In the genomic region with DNA sequence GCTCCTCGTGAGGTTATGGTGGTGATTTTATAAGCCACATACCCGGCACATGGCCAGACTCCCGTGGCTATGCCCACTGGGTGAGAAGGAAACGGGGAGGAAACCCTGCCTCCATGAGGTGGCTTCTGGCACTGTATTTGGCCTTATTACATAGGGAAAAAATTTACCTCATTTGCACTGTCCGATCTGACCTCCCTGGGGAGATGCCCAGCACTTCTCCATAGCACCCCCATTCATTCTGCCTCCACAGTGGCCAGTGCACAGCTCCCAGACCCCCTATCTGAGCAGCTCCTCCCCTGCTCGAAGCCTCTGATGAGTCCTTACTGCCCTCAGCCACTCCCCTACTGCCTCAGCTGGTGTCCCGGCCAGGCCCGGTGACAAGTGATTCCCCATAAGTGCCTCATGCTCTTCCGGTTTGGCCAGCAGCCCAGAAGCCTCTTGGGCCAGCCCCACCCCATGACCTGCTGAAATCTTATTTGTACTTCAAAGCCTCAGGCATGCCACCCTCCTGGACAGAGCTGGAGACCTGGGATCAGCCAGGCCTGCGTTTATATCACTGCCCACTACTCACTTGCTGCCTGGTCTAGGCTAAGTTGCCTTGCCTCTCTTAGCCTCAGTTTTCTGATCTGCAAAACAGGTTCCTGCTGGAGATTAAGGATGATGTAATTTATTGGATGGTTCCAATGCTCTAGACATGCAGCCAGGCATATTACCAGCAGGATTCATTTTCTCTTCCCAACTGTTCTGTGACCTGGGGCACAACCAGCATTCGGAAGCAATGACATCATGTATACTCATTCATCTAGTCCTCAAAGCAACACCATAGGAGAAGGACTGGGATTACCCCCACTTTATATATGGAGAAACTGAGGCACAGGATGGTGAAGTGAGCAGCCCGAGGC, we compare ENCODE assay signal across 8 cellular contexts. TPM values are rescaled to one million over a fixed set of nuclear protein-coding genes. Genes with fewer than 3 reads are reported as not detected.
DNase-seq lines count a peak whose midpoint lies in the region; ATAC-seq and TF ChIP-seq lines count a peak whose summit lies in the region.

No MANE protein-coding gene starts in this region.

- no peak overlapping the region for H3K4me2 ChIP-seq in OCI-LY7 (ENCODE audit: low read length)

- no peaks in the 10 kb centered on the region for H3K9me3 ChIP-seq in OCI-LY7 (ENCODE audit: low read length)

- no peaks in the 10 kb centered on the region for H3K9me3 Mint-ChIP-seq in progenitor cell of endocrine pancreas (ENCODE audit: low read depth)

- intact Hi-C loops in OCI-LY7 (cut with micrococcal nuclease; ENCODE audit: unreplicated experiment), result no loop called here

- H3K79me2 ChIP-seq in OCI-LY7 (ENCODE audit: insufficient read depth, low read depth, low read length), result no peaks in the 10 kb centered on the region

- peaks cover 20% of the 10 kb centered on the region for H3K27me3 Mint-ChIP-seq in progenitor cell of endocrine pancreas

- no TSS peak for BruUV-seq in OCI-LY7 (replicated peaks; lab: Mats Ljungman, UMichigan)

- no peak overlapping the region for H3K4me3 Mint-ChIP-seq in progenitor cell of endocrine pancreas (ENCODE audit: low read depth)

- ATAC-seq in HG02852 (IDR thresholded peaks at IDR 0.05; ENCODE audit: unreplicated experiment) (no peak), HG02981 (IDR thresholded peaks at IDR 0.05; ENCODE audit: unreplicated experiment) (no peak)

- POLR2A ChIA-PET in RWPE1 (lab: Yijun Ruan, JAX; ENCODE audit: low non-redundant PET), result no interaction called here
- POLR2A ChIA-PET in OCI-LY7 (lab: Charles Lee), result interaction anchor here (0.6 kb wide), 1 partner anchor 36 kb away, joined by 4 read pairs; no protein-coding TSS in a partner anchor

- H3K9me2 ChIP-seq in OCI-LY7 (ENCODE audit: insufficient read depth, low read length), result no peaks in the 10 kb centered on the region

- peaks cover 33% of the 10 kb centered on the region for H3K4me1 ChIP-seq in OCI-LY7 (ENCODE audit: insufficient read depth, low read length, poor library complexity, severe bottlenecking)

- H2AFZ ChIP-seq in OCI-LY7 (ENCODE audit: low read length), result no peak overlapping the region

- no peak for TF ChIP-seq CTCF in GM10266 (IDR thresholded peaks at IDR 0.05; ENCODE audit: control insufficient read depth, insufficient read depth, low read depth, missing control alignments)
- TF ChIP-seq CTCF in RWPE1 (conservative IDR thresholded peaks at IDR 0.05; ENCODE audit: low read depth), result no peak
- no peak for TF ChIP-seq CTCF in progenitor cell of endocrine pancreas (IDR thresholded peaks at IDR 0.05; ENCODE audit: unreplicated experiment)
- no peak for TF ChIP-seq CTCF in OCI-LY7 (conservative IDR thresholded peaks at IDR 0.05; ENCODE audit: low read length)

- H3K4me3 ChIP-seq in OCI-LY7 (ENCODE audit: low read depth, low read length, poor library complexity, severe bottlenecking), result no peak overlapping the region

- peaks cover 9% of the 10 kb centered on the region for H3K4me1 Mint-ChIP-seq in progenitor cell of endocrine pancreas (ENCODE audit: low read depth)

- CTCF ChIA-PET in RWPE1 (lab: Yijun Ruan, JAX) (interaction anchor here (0.5 to 1.0 kb wide), 2 partner anchors 12 to 80 kb away, joined by 3 read pairs; no protein-coding TSS in a partner anchor), OCI-LY7 (lab: Charles Lee; ENCODE audit: unreplicated experiment) (interaction anchor here (1.0 kb wide), 1 partner anchor 168 kb away, joined by 5 read pairs; no protein-coding TSS in a partner anchor)

- H3K36me3 Mint-ChIP-seq in progenitor cell of endocrine pancreas (ENCODE audit: insufficient read depth), result no peaks in the 10 kb centered on the region

- DNase-seq in GM10266 (ENCODE audit: extremely low spot score), result peak; percentile 57
- peak; percentile 75 for DNase-seq in HuH-7.5 (ENCODE audit: low spot score)
- peak; percentile 41 for DNase-seq in RWPE1 (ENCODE audit: low spot score)
- peak; percentile 43 for DNase-seq in fibroblast of peridontal ligament (ENCODE audit: extremely low read depth)
- DNase-seq in progenitor cell of endocrine pancreas (ENCODE audit: low spot score, unreplicated experiment), result no peak
- no peak for DNase-seq in OCI-LY7 (ENCODE audit: low spot score)

- H3K36me3 ChIP-seq in OCI-LY7 (ENCODE audit: insufficient read depth, low read length), result no peaks in the 10 kb centered on the region

- H3K27ac ChIP-seq in RWPE1, result peak overlapping the region; percentile 54
- no peak overlapping the region for H3K27ac ChIP-seq in OCI-LY7 (ENCODE audit: low read depth, low read length, poor library complexity, severe bottlenecking)

- peak overlapping the region; percentile 67 for H3K27ac Mint-ChIP-seq in progenitor cell of endocrine pancreas

- H4K20me1 ChIP-seq in OCI-LY7 (ENCODE audit: insufficient read depth, low read length), result no peaks in the 10 kb centered on the region

RNA-seq across cellular contexts. Expression of a gene that starts 30.6 kb away (rescaled TPM):
- 23.8 and 28.1 TPM in 2 replicates for total RNA-seq in progenitor cell of endocrine pancreas
- total RNA-seq in OCI-LY7 (2014; rRNA removed; shearing (Covaris generic)), result 36.7 and 43.0 TPM in 2 replicates
- total RNA-seq in OCI-LY7 (2022), result 44.6 and 51.8 TPM in 2 replicates

Comparison
In these comparisons a context has a peak if more than half of its experiments do, and no peak if none do; other contexts are left out.
1. DNase-seq: peak in GM10266 (single experiment), HuH-7.5 (single experiment), RWPE1 (single experiment) and fibroblast of peridontal ligament (single experiment); none in progenitor cell of endocrine pancreas (single experiment) and OCI-LY7 (single experiment).